3 cellular contexts compared by ENCODE assay signal in the genomic region with DNA sequence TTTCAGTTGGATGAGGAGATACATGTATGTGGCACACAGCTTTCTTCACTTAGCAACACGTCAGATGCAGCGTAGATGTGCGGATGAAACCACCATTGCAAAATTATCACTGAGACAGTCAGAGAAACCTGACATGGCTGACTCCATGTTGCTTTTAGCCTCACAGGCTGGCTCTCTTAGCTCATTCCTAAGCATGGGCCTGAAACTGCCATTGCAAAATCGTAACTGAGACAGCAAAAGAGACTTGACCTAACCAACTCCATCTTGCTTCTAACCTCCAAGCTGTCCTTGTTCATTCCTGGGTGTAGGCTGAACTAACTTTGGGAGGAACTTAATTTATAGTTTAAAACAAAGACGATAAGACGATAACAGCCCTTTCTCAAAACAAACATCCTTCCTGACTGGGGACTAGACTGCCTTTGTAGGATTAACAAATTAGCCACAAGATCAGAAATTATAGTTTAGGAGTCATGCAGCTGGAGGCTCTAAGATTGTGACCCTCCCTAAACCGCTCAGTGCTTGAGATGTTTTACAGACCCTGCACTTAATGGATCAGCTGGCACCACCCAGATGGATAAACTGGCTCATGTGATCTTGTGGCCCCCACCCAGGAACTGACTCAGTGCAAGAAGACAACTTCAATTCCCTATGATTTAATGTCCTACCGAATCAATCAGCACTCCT. TPM values are rescaled to one million over a fixed set of nuclear protein-coding genes. Genes with fewer than 3 reads are reported as not detected.
"Had no signal": no experiment of that assay in that cellular context is flagged by ENCODE, and none has a peak within 500 bp of the region (broad histone marks: within the 10 kb centered on the region; RNA-seq: fewer than 3 reads in every experiment).

No MANE protein-coding gene starts in this region.

RNA-seq across cellular contexts. Expression of a gene that starts 41.2 kb away (rescaled TPM):
- total RNA-seq: progenitor cell of endocrine pancreas, pulmonary artery endothelial cell had no signal
- polyA plus RNA-seq: hepatocyte had no signal
